In genomic region chr10:52004342-52004949, GRCh38 we compare ENCODE assay signal across 8 cellular contexts.
A peak's percentile ranks its signal among the peaks of the same experiment; 100 is the strongest.
DNase-seq lines count a peak whose midpoint lies in the region; ATAC-seq, FAIRE-seq and TF ChIP-seq lines count a peak whose summit lies in the region.

No MANE protein-coding gene starts in this region.

- intact Hi-C loops in body of pancreas (cut with DNase I) (no loop called here), HepG2 (cut with micrococcal nuclease; ENCODE audit: unreplicated experiment) (loop anchor here (1.0 kb wide), 2 partner anchors 615 to 941 kb away; no protein-coding TSS in a partner anchor)

- H3K27me3 ChIP-seq in body of pancreas, result no peaks in the 10 kb centered on the region
- no peaks in the 10 kb centered on the region for H3K27me3 ChIP-seq in HepG2 (ENCODE audit: control insufficient read depth in 1 of 2, insufficient read depth in 2 of 2, low read length in 2 of 2)

- DNase-seq in DMS53 (lab: John Stamatoyannopoulos, UW) (peak; percentile 71), M059J (ENCODE audit: low read depth) (peak; percentile 33), body of pancreas (no peak), HepG2 (ENCODE audit: low spot score) (peak; percentile 5), occipital lobe (lab: John Stamatoyannopoulos, UW) (no peak), immature natural killer cell (no peak)

- H3K4me3 Mint-ChIP-seq in immature natural killer cell, result no peak overlapping the region

- WGBS in body of pancreas, 2 donors, result 39 to 46% methylated on average over 5 of the region's 5 CpGs
- WGBS in HepG2 (ENCODE audit: low lambda C conversion rate), result 10% methylated on average over 5 of the region's 5 CpGs

- no peaks in the 10 kb centered on the region for H3K79me2 ChIP-seq in HepG2 (ENCODE audit: insufficient read depth, low read length)

- no TSS peak for BruUV-seq in HepG2 (replicated peaks; lab: Mats Ljungman, UMichigan)

- H3K9ac ChIP-seq in HepG2 (ENCODE audit: insufficient read depth, low read depth, low read length), result no peak overlapping the region

- no peaks in the 10 kb centered on the region for H3K4me1 ChIP-seq in body of pancreas
- H3K4me1 ChIP-seq in HepG2 (ENCODE audit: insufficient read depth, low read length), result no peaks in the 10 kb centered on the region

- TF ChIP-seq RAD21 in HepG2 (CRISPR knock-in tag; IDR thresholded peaks at IDR 0.05), result no peak

- TF ChIP-seq CTCF in body of pancreas (IDR thresholded peaks at IDR 0.05) (peak in 6 of 7 experiments; percentile 31 to 45 (median 37)), HepG2 (CRISPR knock-in tag; IDR thresholded peaks at IDR 0.05) (peak; percentile 44)

- no peaks in the 10 kb centered on the region for H3K9me3 ChIP-seq in body of pancreas
- no peaks in the 10 kb centered on the region for H3K9me3 ChIP-seq in HepG2 (ENCODE audit: low read length)

- H3K4me3 ChIP-seq in body of pancreas (no peak overlapping the region), HepG2 (replicated peaks in 1 of 3; ENCODE audit: insufficient read depth in 1 of 3, low read depth in 2 of 3, low read length in 3 of 3) (no peak overlapping the region)

- peaks cover 4 to 14% (median 5%) of the 10 kb centered on the region in 6 donors for H3K9me3 Mint-ChIP-seq in immature natural killer cell

- peak; percentile 79 for ATAC-seq in GM21528 (IDR thresholded peaks at IDR 0.05; ENCODE audit: low FRiP score, unreplicated experiment)
- ATAC-seq in body of pancreas, result no peak
- ATAC-seq in HepG2, result peak; percentile 52; the same call in 2 of the 3 replicates
- ATAC-seq in HG03439 (IDR thresholded peaks at IDR 0.05; ENCODE audit: unreplicated experiment), result no peak

- H3K36me3 ChIP-seq in body of pancreas (replicated peaks in 1 of 2; ENCODE audit: insufficient read depth in 1 of 2, low read depth in 2 of 2) (no peaks in the 10 kb centered on the region), HepG2 (replicated peaks in 1 of 2; ENCODE audit: control insufficient read depth in 1 of 2, insufficient read depth in 2 of 2, low read length in 2 of 2) (no peaks in the 10 kb centered on the region)

- H3K27ac ChIP-seq in body of pancreas (no peak overlapping the region), HepG2 (ENCODE audit: extremely low read length, insufficient read depth, low read length) (no peak overlapping the region)

- TF ChIP-seq POLR2A in body of pancreas (IDR thresholded peaks at IDR 0.05) (no peak), HepG2 (IDR thresholded peaks at IDR 0.05; ENCODE audit: insufficient read depth in 1 of 2, low read depth in 2 of 2, low read length in 2 of 2) (no peak)

- in situ Hi-C loops in HepG2 (cut with HindIII; ENCODE audit: extremely low pct_ligation_motif_present, low pct_unique_long_range_greater_than_20kb), result no loop called here

- peak; percentile 8 for FAIRE-seq in HepG2 (lab: Jason Lieb, UNC)

- H3K4me2 ChIP-seq in HepG2 (ENCODE audit: low read depth, low read length), result no peak overlapping the region

- no peak overlapping the region for H3K27ac Mint-ChIP-seq in immature natural killer cell

- no peaks in the 10 kb centered on the region for H4K20me1 ChIP-seq in HepG2 (ENCODE audit: insufficient read depth, low read length)

- no peaks in the 10 kb centered on the region for H3K4me1 Mint-ChIP-seq in immature natural killer cell

- H3K27me3 Mint-ChIP-seq in immature natural killer cell (ENCODE audit: low read depth in 3 of 3), result peaks cover 0 to 1% (median 0%) of the 10 kb centered on the region in 3 donors

- H2AFZ ChIP-seq in HepG2 (ENCODE audit: low read length), result no peak overlapping the region

- no peak for TF ChIP-seq EP300 in HepG2 (IDR thresholded peaks at IDR 0.05; ENCODE audit: low read depth in 2 of 2, low read length in 2 of 2)
- TF ChIP-seq EP300 in HepG2 (CRISPR knock-in tag; IDR thresholded peaks at IDR 0.05; ENCODE audit: borderline replicate concordance), result no peak

- no peaks in the 10 kb centered on the region for H3K36me3 Mint-ChIP-seq in immature natural killer cell

- POLR2A ChIA-PET in HepG2 (lab: Yijun Ruan, JAX), result no interaction called here

- CTCF ChIA-PET in HepG2 (lab: Yijun Ruan, JAX; ENCODE audit: low intra/inter-chr PET ratio, low total read pairs), result no interaction called here

TF ChIP-seq in HepG2, 621 proteins besides CTCF, POLR2A, EP300 and RAD21:
- TF ChIP-seq STAG1 (CRISPR knock-in tag; IDR thresholded peaks at IDR 0.05), result peak; percentile 37
- TF ChIP-seq MBNL3 (CRISPR knock-in tag; conservative IDR thresholded peaks at IDR 0.05), result no peak
- no peak for TF ChIP-seq NFE2 (CRISPR knock-in tag; IDR thresholded peaks at IDR 0.05)

Comparison
In these comparisons a context has a peak if more than half of its experiments do, and no peak if none do; other contexts are left out.
1. DNase-seq: peak in DMS53 (single experiment), M059J (single experiment) and HepG2 (single experiment); none in body of pancreas (0 of 4), occipital lobe (single experiment) and immature natural killer cell (0 of 3).
2. ATAC-seq: peak in GM21528 (single experiment) and HepG2 (single experiment); none in body of pancreas (single experiment) and HG03439 (single experiment).